Comparison of ENCODE assay signal across 8 cellular contexts in genomic region chr2:207166039-207166348, GRCh38. TPM values are rescaled to one million over a fixed set of nuclear protein-coding genes. Genes with fewer than 3 reads are reported as not detected.
A peak's percentile ranks its signal among the peaks of the same experiment; 100 is the strongest.
DNase-seq lines count a peak whose midpoint lies in the region; ATAC-seq and TF ChIP-seq lines count a peak whose summit lies in the region.

No MANE protein-coding gene starts in this region.

- H3K27ac ChIP-seq in heart left ventricle (peak overlapping the region; percentile 94 to 100 (median 100)), parathyroid adenoma (peak overlapping the region; percentile 99), tibial artery (peak overlapping the region; percentile 100)

- H3K27me3 Mint-ChIP-seq in T-helper 1 cell treated with Interleukin-12 subunit alpha and Interleukin-12 subunit beta and Interleukin-4 antibody, amounts not matched to agents 30 μg/mL and 1 μg/mL, for 36 hours (ENCODE audit: low read depth) = no peaks in the 10 kb centered on the region

- H3K27me3 ChIP-seq in heart left ventricle (no peaks in the 10 kb centered on the region), parathyroid adenoma (ENCODE audit: control insufficient read depth, insufficient read depth, low read length) (no peaks in the 10 kb centered on the region), tibial artery (no peaks in the 10 kb centered on the region)

- H3K36me3 Mint-ChIP-seq in T-helper 1 cell treated with Interleukin-12 subunit alpha and Interleukin-12 subunit beta and Interleukin-4 antibody, amounts not matched to agents 30 μg/mL and 1 μg/mL, for 36 hours (ENCODE audit: low read depth) = peaks cover 14% of the 10 kb centered on the region

- H3K36me3 ChIP-seq in heart left ventricle (no peaks in the 10 kb centered on the region), parathyroid adenoma (ENCODE audit: control insufficient read depth, insufficient read depth, low read length) (no peaks in the 10 kb centered on the region), tibial artery (no peaks in the 10 kb centered on the region)

- H3K4me1 Mint-ChIP-seq in T-helper 1 cell treated with Interleukin-12 subunit alpha and Interleukin-12 subunit beta and Interleukin-4 antibody, amounts not matched to agents 30 μg/mL and 1 μg/mL, for 36 hours (ENCODE audit: low read depth) = peaks cover 45% of the 10 kb centered on the region

- ATAC-seq in HG02763 (IDR thresholded peaks at IDR 0.05; ENCODE audit: unreplicated experiment) = peak; percentile 96
- peak; percentile 93 to 95 (median 94) for ATAC-seq in heart left ventricle

- peak overlapping the region; percentile 70 for H3K4me3 ChIP-seq in GM12864 (ENCODE audit: low read depth, low read length)
- peak overlapping the region; percentile 62 to 96 (median 80) for H3K4me3 ChIP-seq in heart left ventricle
- peak overlapping the region; percentile 82 for H3K4me3 ChIP-seq in parathyroid adenoma (ENCODE audit: low read depth, low read length)
- H3K4me3 ChIP-seq in tibial artery = peak overlapping the region; percentile 90 to 98

- peak; percentile 96 for DNase-seq in GM12864 (ENCODE audit: low read depth)
- DNase-seq in NCI-H1417 treated with DMSO at 0.1 percent for 48 hours (lab: John Stamatoyannopoulos, UW) = peak; percentile 92
- DNase-seq in amniotic stem cell (lab: John Stamatoyannopoulos, UW) = peak; percentile 96
- DNase-seq in heart left ventricle = peak; percentile 99 to 100 (median 99)
- peak; percentile 99 to 100 for DNase-seq in tibial artery

- peaks cover 0 to 3% (median 0%) of the 10 kb centered on the region in 12 donors for H3K9me3 ChIP-seq in heart left ventricle
- no peaks in the 10 kb centered on the region for H3K9me3 ChIP-seq in parathyroid adenoma (ENCODE audit: control insufficient read depth, low read length)
- no peaks in the 10 kb centered on the region for H3K9me3 ChIP-seq in tibial artery

- peak overlapping the region; percentile 96 for H3K27ac Mint-ChIP-seq in T-helper 1 cell treated with Interleukin-12 subunit alpha and Interleukin-12 subunit beta and Interleukin-4 antibody, amounts not matched to agents 30 μg/mL and 1 μg/mL, for 36 hours

- H3K4me1 ChIP-seq in heart left ventricle (peaks cover 11 to 49% (median 31%) of the 10 kb centered on the region in 12 donors), parathyroid adenoma (peaks cover 6% of the 10 kb centered on the region), tibial artery (peaks cover 0 to 33% (median 17%) of the 10 kb centered on the region in 4 donors)

- TF ChIP-seq POLR2A in heart left ventricle (IDR thresholded peaks at IDR 0.05) = no peak

- TF ChIP-seq CTCF in GM12864 (IDR thresholded peaks at IDR 0.05; ENCODE audit: low read depth, low read length, missing control alignments) = no peak
- no peak for TF ChIP-seq CTCF in heart left ventricle (IDR thresholded peaks at IDR 0.05)
- no peak for TF ChIP-seq CTCF in parathyroid adenoma (IDR thresholded peaks at IDR 0.05)
- no peak for TF ChIP-seq CTCF in tibial artery (IDR thresholded peaks at IDR 0.05)

- H3K9ac ChIP-seq in parathyroid adenoma = peak overlapping the region; percentile 98

- H3K9me3 Mint-ChIP-seq in T-helper 1 cell treated with Interleukin-12 subunit alpha and Interleukin-12 subunit beta and Interleukin-4 antibody, amounts not matched to agents 30 μg/mL and 1 μg/mL, for 36 hours = no peaks in the 10 kb centered on the region

- H3K4me2 ChIP-seq in parathyroid adenoma (ENCODE audit: low read length) = peak overlapping the region; percentile 95

- H2AFZ ChIP-seq in parathyroid adenoma = peak overlapping the region; percentile 64

- intact Hi-C loops in heart left ventricle (cut with DNase I) (loop anchor here in 9 of 10 donors (1.0 to 10.0 kb wide), 21 partner anchors 34 to 459 kb away; partner anchors contain the start of gene METTL21A (in 1 of the 9)), tibial artery (cut with DNase I; ENCODE audit: low total_unique reads) (loop anchor here (5.0 kb wide), 2 partner anchors 34 to 124 kb away; no protein-coding TSS in a partner anchor)

- H3K79me2 ChIP-seq in parathyroid adenoma = peaks cover 15% of the 10 kb centered on the region

- WGBS in heart left ventricle, 4 donors = 0 to 1% (median 0%) methylated on average over 18 to 20 of the region's 20 CpGs

- H3K4me3 Mint-ChIP-seq in T-helper 1 cell treated with Interleukin-12 subunit alpha and Interleukin-12 subunit beta and Interleukin-4 antibody, amounts not matched to agents 30 μg/mL and 1 μg/mL, for 36 hours = peak overlapping the region; percentile 98

RNA-seq across cellular contexts. Expression of gene KLF7, which starts 0.2 kb away (rescaled TPM):
- total RNA-seq in heart left ventricle = 10 to 100 TPM; 23.9 to 49.8 (median 27.3) TPM
- polyA plus RNA-seq in heart left ventricle = 10 to 100 TPM in 1 of 2 donors, 1 to 10 TPM in 1; 5.0 to 11.7 TPM

Comparison
In these comparisons a context has a peak if more than half of its experiments do, and no peak if none do; other contexts are left out.
1. Peak in every context shown above with its lines: DNase-seq, ATAC-seq, H3K4me3 ChIP-seq and H3K27ac ChIP-seq.